Comparison of ENCODE assay signal across 30 cellular contexts in the genomic region with DNA sequence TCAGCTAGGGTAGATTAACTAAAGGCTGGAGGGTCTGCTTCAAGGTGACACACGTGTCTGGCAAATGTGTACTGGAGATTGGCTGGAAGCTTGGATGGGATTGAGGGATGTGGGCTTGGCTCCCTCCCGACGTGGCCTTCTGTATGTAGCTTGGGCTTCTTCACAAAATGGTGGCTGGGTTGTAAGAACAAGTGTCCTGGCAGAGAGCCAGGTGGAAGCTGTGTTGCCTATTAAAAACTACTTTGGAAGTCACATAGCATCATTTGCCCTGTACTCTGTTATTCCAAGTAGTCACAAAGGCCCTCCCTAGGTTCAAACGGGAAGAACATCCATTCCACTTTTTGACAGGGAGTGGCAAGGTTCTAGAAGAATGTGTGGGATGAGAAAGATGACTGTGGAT.
"Had no signal": no experiment of that assay in that cellular context is flagged by ENCODE, and none has a peak within 500 bp of the region (broad histone marks: within the 10 kb centered on the region; RNA-seq: fewer than 3 reads in every experiment).

No MANE protein-coding gene starts in this region.

- H3K36me3 ChIP-seq: ascending aorta, cardiac muscle cell, MG63, WERI-Rb-1 had no signal

- ATAC-seq: activated CD8-positive, alpha-beta memory T cell treated with anti-CD3 and anti-CD28 coated beads, Interleukin-2, amount 10 ng/mL, durations not matched to agents 7 days and 5 days; activated T-cell treated with anti-CD3 and anti-CD28 coated beads, Interleukin-2, amount 50 U/mL, for 72 hours; activated T-helper 17 cell treated with anti-CD3 and anti-CD28 coated beads, Interleukin-2, amount 50 U/mL, for 72 hours had no signal

- H3K27me3 ChIP-seq: ascending aorta, cardiac muscle cell, MG63 had no signal

- H3K27ac ChIP-seq: ascending aorta, cardiac muscle cell, WERI-Rb-1 had no signal

- H3K9me3 ChIP-seq: ascending aorta, MG63 had no signal

- DNase-seq: activated CD4-positive, alpha-beta memory T cell treated with anti-CD3 and anti-CD28 coated beads, Interleukin-2, amount 10 ng/mL, durations not matched to agents 7 days and 5 days; activated CD4-positive, alpha-beta T cell treated with anti-CD3 and anti-CD28 coated beads for 1 hour; activated CD4-positive, alpha-beta T cell treated with anti-CD3 and anti-CD28 coated beads for 48 hours; activated CD4-positive, CD25-positive, alpha-beta regulatory T cell; activated CD8-positive, alpha-beta memory T cell treated with anti-CD3 and anti-CD28 coated beads for 24 hours; activated CD8-positive, alpha-beta memory T cell treated with anti-CD3 and anti-CD28 coated beads, Interleukin-2, amount 10 ng/mL, durations not matched to agents 7 days and 5 days; activated CD8-positive, alpha-beta memory T cell treated with anti-CD3 and anti-CD28 coated beads, Interleukin-2, amount 50 U/mL, for 48 hours; activated effector memory CD4-positive, alpha-beta T cell treated with anti-CD3 and anti-CD28 coated beads, Interleukin-2, amount 50 U/mL, for 16 hours; activated naive CD4-positive, alpha-beta T cell; activated naive CD4-positive, alpha-beta T cell treated with anti-CD3 and anti-CD28 coated beads, Interleukin-2, amount 50 U/mL, for 16 hours; activated naive CD8-positive, alpha-beta T cell treated with anti-CD3 and anti-CD28 coated beads for 36 hours; activated T-cell treated with anti-CD3 and anti-CD28 coated beads, Interleukin-2, amount 50 U/mL, for 72 hours; Kasumi-1; KBM-7; MG63; NCI-H1048; NCI-H146; NCI-H187; NCI-H2029 treated with DMSO at 0.1 percent for 48 hours; NCI-H2107; NCI-H226; NCI-H524 treated with DMSO at 0.1 percent for 48 hours; NCI-H82; Right ventricle myocardium superior; SW 1271; T-helper 9 cell; WERI-Rb-1 had no signal

- H3K4me3 ChIP-seq: ascending aorta, cardiac muscle cell, MG63 had no signal
